In the genomic region with DNA sequence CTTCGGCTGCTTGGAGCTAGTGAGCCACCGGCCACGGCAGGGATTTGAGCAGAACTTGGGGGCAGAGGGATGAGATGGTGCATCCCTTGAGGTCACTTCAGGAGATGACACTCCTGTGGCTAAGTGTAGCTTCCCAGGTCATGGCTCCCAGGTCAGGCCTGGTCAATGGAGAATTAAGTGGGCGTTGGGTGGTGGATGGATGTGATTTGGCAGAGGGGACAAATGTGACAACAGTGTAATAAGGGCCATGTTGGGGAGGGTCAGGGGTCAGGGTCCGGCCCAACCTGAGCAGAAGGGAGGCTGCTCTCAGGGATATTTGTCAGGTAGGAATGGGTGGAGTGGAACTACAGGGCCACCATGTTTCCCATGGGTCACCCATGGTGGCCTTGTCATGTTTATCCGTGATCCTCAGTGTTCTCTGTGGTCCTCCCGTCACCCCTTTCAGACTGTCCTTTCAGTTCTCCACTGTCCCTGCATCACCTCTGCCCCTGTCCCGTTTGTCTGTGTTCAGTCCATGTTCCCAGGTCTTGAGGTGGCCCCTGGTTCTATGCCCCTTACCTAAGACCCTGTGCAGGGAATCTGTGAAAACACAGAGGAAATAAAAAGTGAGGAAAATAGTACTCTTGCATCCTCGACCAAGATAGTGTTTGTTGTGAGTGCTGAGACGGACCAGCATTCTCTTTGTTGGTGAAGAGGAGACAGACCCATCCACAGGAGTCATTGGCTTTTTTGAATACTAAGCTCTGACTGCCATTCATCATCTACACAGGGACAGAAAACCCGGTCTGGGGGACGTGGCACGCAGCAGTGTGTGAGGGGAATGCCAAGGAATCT, we compare ENCODE assay signal across 10 cellular contexts. TPM values are rescaled to one million over a fixed set of nuclear protein-coding genes. Genes with fewer than 3 reads are reported as not detected.
A peak's percentile ranks its signal among the peaks of the same experiment; 100 is the strongest.
DNase-seq lines count a peak whose midpoint lies in the region; ATAC-seq, FAIRE-seq and TF ChIP-seq lines count a peak whose summit lies in the region.
"Had no signal": no experiment of that assay in that cellular context is flagged by ENCODE, and none has a peak within 500 bp of the region (broad histone marks: within the 10 kb centered on the region; RNA-seq: fewer than 3 reads in every experiment).

No MANE protein-coding gene starts in this region.

- peaks cover 40% of the 10 kb centered on the region for H3K4me1 ChIP-seq in mucosa of descending colon (ENCODE audit: low read depth)

- peak overlapping the region; percentile 99 for H3K27ac Mint-ChIP-seq in stimulated activated naive CD8-positive, alpha-beta T cell treated with anti-CD3 and anti-CD28 coated beads, Interleukin-15, Interleukin-2, amounts not matched to agents 100 ng/mL and 50 ng/mL, for 24 hours

- peak overlapping the region; percentile 98 for H3K4me3 Mint-ChIP-seq in stimulated activated naive CD8-positive, alpha-beta T cell treated with anti-CD3 and anti-CD28 coated beads, Interleukin-15, Interleukin-2, amounts not matched to agents 100 ng/mL and 50 ng/mL, for 24 hours

- DNase-seq in stimulated activated naive CD8-positive, alpha-beta T cell treated with anti-CD3 and anti-CD28 coated beads, Interleukin-15, Interleukin-2, amounts not matched to agents 100 U/mL and 50 U/mL, for 24 hours = no peak
- DNase-seq in bronchial epithelial cell (ENCODE audit: low read depth) (no peak), mucosa of descending colon (no peak), hippocampal formation (lab: John Stamatoyannopoulos, UW) (no peak), SIG-M5 treated with dmso at 0.1 percent for 504 hours (lab: John Stamatoyannopoulos, UW; ENCODE audit: unreplicated experiment) (no peak)
- no peak for DNase-seq in NK-92 treated with Interleukin-12 subunit alpha and Interleukin-12 subunit beta, amount 100 ng/mL, for 24 hours (lab: John Stamatoyannopoulos, UW)

- peaks cover 28% of the 10 kb centered on the region for H3K27me3 Mint-ChIP-seq in stimulated activated naive CD8-positive, alpha-beta T cell treated with anti-CD3 and anti-CD28 coated beads, Interleukin-15, Interleukin-2, amounts not matched to agents 100 ng/mL and 50 ng/mL, for 24 hours

- TF ChIP-seq CTCF in bronchial epithelial cell (IDR thresholded peaks at IDR 0.05; ENCODE audit: insufficient read depth, low read length, severe bottlenecking) (no peak), mucosa of descending colon (IDR thresholded peaks at IDR 0.05) (no peak)

- intact Hi-C loops in mucosa of descending colon (cut with DNase I, micrococcal nuclease) = no loop called here

- FAIRE-seq in bronchial epithelial cell (lab: Jason Lieb, UNC) = no peak
- FAIRE-seq: G401.6 had no signal

- peak overlapping the region; percentile 83 for H3K4me3 ChIP-seq in bronchial epithelial cell (ENCODE audit: low read depth, low read length)
- peak overlapping the region; percentile 77 for H3K4me3 ChIP-seq in mucosa of descending colon

- peaks cover 8% of the 10 kb centered on the region for H3K36me3 ChIP-seq in bronchial epithelial cell (ENCODE audit: control insufficient read depth, insufficient read depth, low read length)
- no peaks in the 10 kb centered on the region for H3K36me3 ChIP-seq in mucosa of descending colon (ENCODE audit: low read depth)

- H3K9me3 Mint-ChIP-seq in stimulated activated naive CD8-positive, alpha-beta T cell treated with anti-CD3 and anti-CD28 coated beads, Interleukin-15, Interleukin-2, amounts not matched to agents 100 ng/mL and 50 ng/mL, for 24 hours = no peaks in the 10 kb centered on the region

- no peak for ATAC-seq in stimulated activated naive CD8-positive, alpha-beta T cell treated with anti-CD3 and anti-CD28 coated beads, Interleukin-15, Interleukin-2, amounts not matched to agents 100 U/mL and 50 U/mL, for 24 hours
- no peak for ATAC-seq in mucosa of descending colon
- ATAC-seq in HG02973 (IDR thresholded peaks at IDR 0.05; ENCODE audit: unreplicated experiment) = no peak

- H3K4me1 Mint-ChIP-seq in stimulated activated naive CD8-positive, alpha-beta T cell treated with anti-CD3 and anti-CD28 coated beads, Interleukin-15, Interleukin-2, amounts not matched to agents 100 ng/mL and 50 ng/mL, for 24 hours (ENCODE audit: low read depth) = peaks cover 36% of the 10 kb centered on the region

- H3K27me3 ChIP-seq in bronchial epithelial cell (ENCODE audit: control insufficient read depth, insufficient read depth, low read length) = peaks cover 23% of the 10 kb centered on the region

- H3K36me3 Mint-ChIP-seq in stimulated activated naive CD8-positive, alpha-beta T cell treated with anti-CD3 and anti-CD28 coated beads, Interleukin-15, Interleukin-2, amounts not matched to agents 100 ng/mL and 50 ng/mL, for 24 hours (ENCODE audit: low read depth) = peaks cover 12% of the 10 kb centered on the region

- no peaks in the 10 kb centered on the region for H3K9me3 ChIP-seq in mucosa of descending colon

RNA-seq across cellular contexts. Expression of a gene that starts 6.1 kb away (rescaled TPM):
- total RNA-seq in bronchial epithelial cell (62.3 and 71.6 TPM in 2 replicates), mucosa of descending colon (100 to 1,000 TPM in 2 of 3 donors, 10 to 100 TPM in 1; 88.3 to 165 (median 135) TPM)

RNA-seq across cellular contexts. Expression of a gene that starts 22.3 kb away (rescaled TPM):
- total RNA-seq in bronchial epithelial cell (not detected in 2 replicates), mucosa of descending colon (not detected)

RNA-seq across cellular contexts. Expression of a gene that starts 28.0 kb away (rescaled TPM):
- total RNA-seq in bronchial epithelial cell (6.9 and 12.9 TPM in 2 replicates), mucosa of descending colon (10 to 100 TPM; 10.2 to 18.1 (median 11.0) TPM)

RNA-seq across cellular contexts. Expression of a gene that starts 41.3 kb away (rescaled TPM):
- total RNA-seq in bronchial epithelial cell (not detected in 2 replicates), mucosa of descending colon (not detected)
- total RNA-seq: temporal lobe had no signal

RNA-seq across cellular contexts. Expression of a gene that starts 50.2 kb away (rescaled TPM):
- 50.0 and 60.7 TPM in 2 replicates for total RNA-seq in bronchial epithelial cell
- total RNA-seq in mucosa of descending colon = 100 to 1,000 TPM in 1 of 3 donors, 10 to 100 TPM in 2; 68.4 to 100 (median 79.8) TPM
